Comparison of ENCODE assay signal across 1 cellular context in genomic region chr1:72034827-72035226, GRCh38.
TF ChIP-seq lines count a peak whose summit lies in the region.

No MANE protein-coding gene starts in this region.

TF ChIP-seq in WTC11, 78 proteins besides CTCF, POLR2A, EP300 and RAD21 (continued from another document):
- TF ChIP-seq, protein P1, sequence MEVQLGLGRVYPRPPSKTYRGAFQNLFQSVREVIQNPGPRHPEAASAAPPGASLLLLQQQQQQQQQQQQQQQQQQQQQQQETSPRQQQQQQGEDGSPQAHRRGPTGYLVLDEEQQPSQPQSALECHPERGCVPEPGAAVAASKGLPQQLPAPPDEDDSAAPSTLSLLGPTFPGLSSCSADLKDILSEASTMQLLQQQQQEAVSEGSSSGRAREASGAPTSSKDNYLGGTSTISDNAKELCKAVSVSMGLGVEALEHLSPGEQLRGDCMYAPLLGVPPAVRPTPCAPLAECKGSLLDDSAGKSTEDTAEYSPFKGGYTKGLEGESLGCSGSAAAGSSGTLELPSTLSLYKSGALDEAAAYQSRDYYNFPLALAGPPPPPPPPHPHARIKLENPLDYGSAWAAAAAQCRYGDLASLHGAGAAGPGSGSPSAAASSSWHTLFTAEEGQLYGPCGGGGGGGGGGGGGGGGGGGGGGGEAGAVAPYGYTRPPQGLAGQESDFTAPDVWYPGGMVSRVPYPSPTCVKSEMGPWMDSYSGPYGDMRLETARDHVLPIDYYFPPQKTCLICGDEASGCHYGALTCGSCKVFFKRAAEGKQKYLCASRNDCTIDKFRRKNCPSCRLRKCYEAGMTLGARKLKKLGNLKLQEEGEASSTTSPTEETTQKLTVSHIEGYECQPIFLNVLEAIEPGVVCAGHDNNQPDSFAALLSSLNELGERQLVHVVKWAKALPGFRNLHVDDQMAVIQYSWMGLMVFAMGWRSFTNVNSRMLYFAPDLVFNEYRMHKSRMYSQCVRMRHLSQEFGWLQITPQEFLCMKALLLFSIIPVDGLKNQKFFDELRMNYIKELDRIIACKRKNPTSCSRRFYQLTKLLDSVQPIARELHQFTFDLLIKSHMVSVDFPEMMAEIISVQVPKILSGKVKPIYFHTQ (CRISPR knock-in tag; IDR thresholded peaks at IDR 0.05) = 0 out of 2 replicates have a peak, but pooled peaks have one; percentile 52
- TF ChIP-seq, protein P2, sequence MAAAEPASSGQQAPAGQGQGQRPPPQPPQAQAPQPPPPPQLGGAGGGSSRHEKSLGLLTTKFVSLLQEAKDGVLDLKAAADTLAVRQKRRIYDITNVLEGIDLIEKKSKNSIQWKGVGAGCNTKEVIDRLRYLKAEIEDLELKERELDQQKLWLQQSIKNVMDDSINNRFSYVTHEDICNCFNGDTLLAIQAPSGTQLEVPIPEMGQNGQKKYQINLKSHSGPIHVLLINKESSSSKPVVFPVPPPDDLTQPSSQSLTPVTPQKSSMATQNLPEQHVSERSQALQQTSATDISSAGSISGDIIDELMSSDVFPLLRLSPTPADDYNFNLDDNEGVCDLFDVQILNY (CRISPR knock-in tag; IDR thresholded peaks at IDR 0.05) = no peak
- TF ChIP-seq ZNF281 (CRISPR knock-in tag; IDR thresholded peaks at IDR 0.05) = no peak
- TF ChIP-seq, protein P3, sequence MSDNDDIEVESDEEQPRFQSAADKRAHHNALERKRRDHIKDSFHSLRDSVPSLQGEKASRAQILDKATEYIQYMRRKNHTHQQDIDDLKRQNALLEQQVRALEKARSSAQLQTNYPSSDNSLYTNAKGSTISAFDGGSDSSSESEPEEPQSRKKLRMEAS (CRISPR knock-in tag; IDR thresholded peaks at IDR 0.05) = peak; percentile 53; the same call in 1 of the 2 replicates
